ENCODE assay signal across 16 cellular contexts in the genomic region with DNA sequence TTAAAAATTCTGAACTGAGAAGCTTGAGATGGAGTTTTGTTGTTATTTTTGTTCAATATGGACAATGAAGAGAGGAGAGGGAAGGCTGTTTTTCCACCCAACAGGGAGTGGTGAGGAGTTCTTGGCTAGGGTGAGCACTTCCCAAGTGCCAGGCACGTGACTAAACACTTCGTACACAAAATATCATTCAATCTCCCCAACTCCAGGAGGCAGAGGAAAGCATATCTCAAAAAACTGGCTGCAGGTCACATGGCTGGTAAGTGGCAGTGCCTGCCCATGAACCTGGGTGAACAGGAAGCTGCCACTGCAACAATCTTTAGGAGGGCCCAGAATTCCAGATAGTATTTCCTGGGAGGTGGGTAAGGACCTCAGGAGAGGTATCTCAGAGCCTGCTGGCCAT. TPM values are rescaled to one million over a fixed set of nuclear protein-coding genes. Genes with fewer than 3 reads are reported as not detected.
DNase-seq lines count a peak whose midpoint lies in the region; ATAC-seq, FAIRE-seq and TF ChIP-seq lines count a peak whose summit lies in the region.
"Had no signal": no experiment of that assay in that cellular context is flagged by ENCODE, and none has a peak within 500 bp of the region (broad histone marks: within the 10 kb centered on the region; RNA-seq: fewer than 3 reads in every experiment).

No MANE protein-coding gene starts in this region.

- no peak overlapping the region for H2BK120ac ChIP-seq in mesenchymal stem cell (ENCODE audit: low read depth, low read length)

- H3K18ac ChIP-seq in mesenchymal stem cell (ENCODE audit: low read depth in 1 of 2, low read length in 2 of 2) = no peak overlapping the region

- H3K27me3 Mint-ChIP-seq in HFFc6 (ENCODE audit: insufficient read depth) = peaks cover 25% of the 10 kb centered on the region

- DNase-seq in A549 (ENCODE audit: low read depth in 1 of 2, low spot score in 1 of 2) (no peak), HFFc6 (no peak), amniotic epithelial cell (ENCODE audit: low read depth) (peak; percentile 33), mesenchymal stem cell (no peak)
- no peak for DNase-seq in activated CD4-positive, alpha-beta T cell treated with anti-CD3 and anti-CD28 coated beads, Interleukin-2, amount 50 U/mL, for 4 hours
- no peak for DNase-seq in activated T-cell treated with anti-CD3 and anti-CD28 coated beads, Interleukin-2, amount 50 U/mL, for 1 hour
- DNase-seq: activated naive CD8-positive, alpha-beta T cell treated with anti-CD3 and anti-CD28 coated beads for 36 hours; central memory CD4-positive, alpha-beta T cell; NCI-H1092; stimulated activated CD4-positive, alpha-beta T cell treated with anti-CD3 and anti-CD28 coated beads, Interleukin-15, amount 100 ng/mL, for 24 hours had no signal

- TF ChIP-seq EP300 in A549 (IDR thresholded peaks at IDR 0.05) = no peak

- no peak overlapping the region for H2BK12ac ChIP-seq in mesenchymal stem cell (ENCODE audit: low read length in 2 of 2)

- H3K27ac ChIP-seq in A549 = peak overlapping the region; percentile 64 to 80
- H3K27ac ChIP-seq in mesenchymal stem cell (ENCODE audit: low read length, poor library complexity, severe bottlenecking) = peak overlapping the region; percentile 68
- H3K27ac ChIP-seq: thoracic aorta had no signal

- H3K9me3 Mint-ChIP-seq in HFFc6 = no peaks in the 10 kb centered on the region
- H3K9me3 Mint-ChIP-seq: activated naive CD8-positive, alpha-beta T cell treated with anti-CD3 and anti-CD28 coated beads for 36 hours had no signal

- H3K4me3 Mint-ChIP-seq in HFFc6 = peak overlapping the region; percentile 45; the same call in 1 of the 2 replicates
- H3K4me3 Mint-ChIP-seq: activated naive CD8-positive, alpha-beta T cell treated with anti-CD3 and anti-CD28 coated beads for 36 hours had no signal

- TF ChIP-seq RAD21 in A549 (conservative IDR thresholded peaks at IDR 0.05 in 1 of 2, IDR thresholded peaks at IDR 0.05 in 1 of 2) = no peak

- H4K8ac ChIP-seq in mesenchymal stem cell (ENCODE audit: low read length) = no peak overlapping the region

- CTCF ChIA-PET in A549 (lab: Yijun Ruan, JAX) = interaction anchor here (0.6 to 10.0 kb wide), 4 partner anchors 8 to 390 kb away, joined by 3 to 89 read pairs (median 36); a partner anchor contains a TSS

- H3K4me1 ChIP-seq in A549 (peaks cover 19% of the 10 kb centered on the region), mesenchymal stem cell (ENCODE audit: control insufficient read depth, insufficient read depth, low read depth, low read length) (peaks cover 8% of the 10 kb centered on the region)
- H3K4me1 ChIP-seq: Caco-2 had no signal

- no peak overlapping the region for H3K14ac ChIP-seq in mesenchymal stem cell (ENCODE audit: low read length in 2 of 2)

- 66% methylated on average over 2 of the region's 2 CpGs for WGBS in A549 (ENCODE audit: missing lambda C conversion rate)
- 79% methylated on average over 2 of the region's 2 CpGs for WGBS in mesenchymal stem cell

- no peak overlapping the region for H2AK5ac ChIP-seq in mesenchymal stem cell (ENCODE audit: low read length, severe bottlenecking)

- no peaks in the 10 kb centered on the region for H3K79me1 ChIP-seq in mesenchymal stem cell (replicated peaks; ENCODE audit: low read length, poor library complexity, severe bottlenecking)

- H3K36me3 Mint-ChIP-seq in HFFc6 (ENCODE audit: low read depth) = no peaks in the 10 kb centered on the region
- H3K36me3 Mint-ChIP-seq: activated naive CD8-positive, alpha-beta T cell treated with anti-CD3 and anti-CD28 coated beads for 36 hours had no signal

- H3K4ac ChIP-seq in mesenchymal stem cell (ENCODE audit: low read depth in 1 of 2, low read length in 2 of 2) = no peak overlapping the region

- no peak for TF ChIP-seq POLR2A in A549 (IDR thresholded peaks at IDR 0.05; ENCODE audit: low read length)

- H3K4me3 ChIP-seq in A549 (no peak overlapping the region), mesenchymal stem cell (ENCODE audit: insufficient read depth in 1 of 2, low read depth in 1 of 2, low read length in 2 of 2) (no peak overlapping the region)
- H3K4me3 ChIP-seq: thoracic aorta had no signal

- no peak overlapping the region for H2BK15ac ChIP-seq in mesenchymal stem cell (ENCODE audit: low read depth, poor library complexity, severe bottlenecking)

- H3K27me3 ChIP-seq in mesenchymal stem cell (ENCODE audit: control insufficient read depth in 1 of 2, insufficient read depth in 1 of 2, low read length in 2 of 2) = no peaks in the 10 kb centered on the region

- POLR2A ChIA-PET in A549 (lab: Yijun Ruan, JAX) = no interaction called here

- TF ChIP-seq CTCF in A549 (IDR thresholded peaks at IDR 0.05) = no peak
- no peak for TF ChIP-seq CTCF in HFFc6 (IDR thresholded peaks at IDR 0.05)

- no peak overlapping the region for H3K23ac ChIP-seq in mesenchymal stem cell (ENCODE audit: low read length in 2 of 2)

- H4K91ac ChIP-seq in mesenchymal stem cell (ENCODE audit: low read length) = no peak overlapping the region

- no peak overlapping the region for H2BK5ac ChIP-seq in mesenchymal stem cell (ENCODE audit: low read depth, low read length, poor library complexity, severe bottlenecking)

- peak overlapping the region; percentile 67 for H3K27ac Mint-ChIP-seq in HFFc6
- H3K27ac Mint-ChIP-seq: activated naive CD8-positive, alpha-beta T cell treated with anti-CD3 and anti-CD28 coated beads for 36 hours; progenitor cell of endocrine pancreas had no signal

- peak overlapping the region; percentile 18 for H3K9ac ChIP-seq in mesenchymal stem cell (ENCODE audit: low read length)

- no peaks in the 10 kb centered on the region for H3K36me3 ChIP-seq in mesenchymal stem cell (ENCODE audit: control insufficient read depth in 1 of 2, insufficient read depth in 2 of 2, low read depth in 1 of 2, low read length in 2 of 2)
- H3K36me3 ChIP-seq: thoracic aorta had no signal

- no peak overlapping the region for H2AFZ ChIP-seq in mesenchymal stem cell (ENCODE audit: low read depth, low read length)

- ATAC-seq in A549 = no peak; a peak in 1 of 6 replicates
- no peak for ATAC-seq in HG03571 (IDR thresholded peaks at IDR 0.05; ENCODE audit: unreplicated experiment)
- ATAC-seq in HG02970 (IDR thresholded peaks at IDR 0.05; ENCODE audit: low FRiP score, unreplicated experiment) = no peak

- no peaks in the 10 kb centered on the region for H3K9me3 ChIP-seq in A549
- H3K9me3 ChIP-seq in mesenchymal stem cell (ENCODE audit: control insufficient read depth, low read length) = no peaks in the 10 kb centered on the region
- H3K9me3 ChIP-seq: Caco-2, thoracic aorta had no signal

- H3K4me2 ChIP-seq in A549 (peak overlapping the region; percentile 33), mesenchymal stem cell (ENCODE audit: low read length, poor library complexity, severe bottlenecking) (peak overlapping the region; percentile 27)

- no peak for FAIRE-seq in A549 (lab: Jason Lieb, UNC)

- peaks cover 20% of the 10 kb centered on the region for H3K4me1 Mint-ChIP-seq in HFFc6 (ENCODE audit: low read depth)
- H3K4me1 Mint-ChIP-seq: activated naive CD8-positive, alpha-beta T cell treated with anti-CD3 and anti-CD28 coated beads for 36 hours had no signal

TF ChIP-seq in A549, 52 proteins besides CTCF, POLR2A, EP300 and RAD21:
- TF ChIP-seq ZSCAN20 (CRISPR knock-in tag; IDR thresholded peaks at IDR 0.05) (no peak), SREBF2 (IDR thresholded peaks at IDR 0.05) (no peak)
- TF ChIP-seq, protein P1, sequence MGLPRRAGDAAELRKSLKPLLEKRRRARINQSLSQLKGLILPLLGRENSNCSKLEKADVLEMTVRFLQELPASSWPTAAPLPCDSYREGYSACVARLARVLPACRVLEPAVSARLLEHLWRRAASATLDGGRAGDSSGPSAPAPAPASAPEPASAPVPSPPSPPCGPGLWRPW (IDR thresholded peaks at IDR 0.05) = no peak
- TF ChIP-seq, protein P2, sequence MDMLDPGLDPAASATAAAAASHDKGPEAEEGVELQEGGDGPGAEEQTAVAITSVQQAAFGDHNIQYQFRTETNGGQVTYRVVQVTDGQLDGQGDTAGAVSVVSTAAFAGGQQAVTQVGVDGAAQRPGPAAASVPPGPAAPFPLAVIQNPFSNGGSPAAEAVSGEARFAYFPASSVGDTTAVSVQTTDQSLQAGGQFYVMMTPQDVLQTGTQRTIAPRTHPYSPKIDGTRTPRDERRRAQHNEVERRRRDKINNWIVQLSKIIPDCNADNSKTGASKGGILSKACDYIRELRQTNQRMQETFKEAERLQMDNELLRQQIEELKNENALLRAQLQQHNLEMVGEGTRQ (IDR thresholded peaks at IDR 0.05) = 0 out of 2 replicates have a peak, but pooled peaks have one; percentile 27

RNA-seq across cellular contexts. Expression of a gene that starts 11.6 kb away (rescaled TPM):
- polyA plus RNA-seq in A549 (2011; rRNA removed) (not detected in 2 replicates), A549 (2017; fragmentation: RNase III; extraction: RNeasy Plus Mini Kit Qiagen cat#74134 plus additional on column Dnase treatment) (0.04 TPM in 1 of 3 replicates, not detected in the others)
- polyA plus RNA-seq in A549 (2012; cell fraction: cytosol; rRNA removed) = not detected in 2 replicates
- not detected in 2 replicates for polyA plus RNA-seq in A549 (2012; cell fraction: nucleus; rRNA removed)
- polyA minus RNA-seq in A549 (2011; rRNA and poly(A)+ RNA removed) = not detected in 2 replicates
- total RNA-seq in HFFc6 (2021; fragmentation: NEBNext Ultra II Directional; extraction: Animal tissue kit (Norgen Biotek cat#: 25700)) = not detected
- not detected for polyA plus RNA-seq in mesenchymal stem cell (2013, experiment 1 of 2)
- polyA plus RNA-seq in mesenchymal stem cell (2013, experiment 2 of 2) = not detected
- total RNA-seq: A172; activated naive CD8-positive, alpha-beta T cell treated with anti-CD3 and anti-CD28 coated beads for 36 hours; thoracic aorta had no signal
